8 cellular contexts compared by ENCODE assay signal in genomic region chr1:8510041-8510823, GRCh38.
A peak's percentile ranks its signal among the peaks of the same experiment; 100 is the strongest.
DNase-seq lines count a peak whose midpoint lies in the region; ATAC-seq and TF ChIP-seq lines count a peak whose summit lies in the region.

No MANE protein-coding gene starts in this region.

- TF ChIP-seq POLR2A in stomach (IDR thresholded peaks at IDR 0.05), result no peak

- H3K27me3 ChIP-seq in stomach, result no peaks in the 10 kb centered on the region

- peak; percentile 78 for DNase-seq in AG08395 (ENCODE audit: low spot score)
- DNase-seq in OCI-M1 (lab: John Stamatoyannopoulos, UW), result peak; percentile 30
- peak in 37 of 61 donors; percentile 8 to 87 (median 39) for DNase-seq in caudate nucleus (lab: John Stamatoyannopoulos, UW)
- peak in 1 of 3 donors; percentile 19 for DNase-seq in mucosa of descending colon
- DNase-seq in stomach, result no peak
- DNase-seq in ACHN, result no peak

- intact Hi-C loops in mucosa of descending colon (cut with DNase I, micrococcal nuclease) (no loop called here), stomach (cut with DNase I; ENCODE audit: low total_unique reads) (no loop called here)

- H3K36me3 ChIP-seq in mucosa of descending colon (ENCODE audit: low read depth) (no peaks in the 10 kb centered on the region), stomach (peaks cover 0 to 17% (median 10%) of the 10 kb centered on the region in 4 donors)

- no peak for TF ChIP-seq EP300 in stomach (IDR thresholded peaks at IDR 0.05)

- ATAC-seq in mucosa of descending colon (peak; percentile 36), GM18858 (IDR thresholded peaks at IDR 0.05; ENCODE audit: unreplicated experiment) (no peak), HG03039 (IDR thresholded peaks at IDR 0.05; ENCODE audit: unreplicated experiment) (no peak)

- peak overlapping the region; percentile 86 for H3K27ac ChIP-seq in caudate nucleus (ENCODE audit: low read depth, low read length)
- peak overlapping the region in 4 of 5 donors; percentile 32 to 72 (median 62) for H3K27ac ChIP-seq in stomach

- H3K4me3 ChIP-seq in mucosa of descending colon, result no peak overlapping the region
- no peak overlapping the region for H3K4me3 ChIP-seq in stomach

- H3K9me3 ChIP-seq in mucosa of descending colon (no peaks in the 10 kb centered on the region), stomach (no peaks in the 10 kb centered on the region)

- no peak for TF ChIP-seq CTCF in mucosa of descending colon (IDR thresholded peaks at IDR 0.05)
- no peak for TF ChIP-seq CTCF in stomach (IDR thresholded peaks at IDR 0.05)

- no peaks in the 10 kb centered on the region for H3K4me1 ChIP-seq in mucosa of descending colon (ENCODE audit: low read depth)
- H3K4me1 ChIP-seq in stomach, result peaks cover 0 to 31% (median 11%) of the 10 kb centered on the region in 4 donors

- 49 to 70% (median 55%) methylated on average over 9 of the region's 9 CpGs for whole genome bisulfite sequencing in stomach, 5 donors

- in situ Hi-C loops in ACHN (cut with HindIII; ENCODE audit: low pct_ligation_motif_present, low pct_unique_long_range_greater_than_20kb, low sequenced_read_pairs), result no loop called here

Comparison
In these comparisons a context has a peak if more than half of its experiments do, and no peak if none do; other contexts are left out.
1. DNase-seq: peak in AG08395 (single experiment), OCI-M1 (single experiment) and caudate nucleus (37 of 61); none in stomach (single experiment) and ACHN (single experiment).